Comparison of ENCODE assay signal across 3 cellular contexts in genomic region chr14:100200311-100200710, GRCh38.
"Had no signal": no experiment of that assay in that cellular context is flagged by ENCODE, and none has a peak within 500 bp of the region (broad histone marks: within the 10 kb centered on the region; RNA-seq: fewer than 3 reads in every experiment).

No MANE protein-coding gene starts in this region.

- H3K4me3 ChIP-seq: GM12878 had no signal

- ATAC-seq: GM12878 had no signal

- DNase-seq: GDM1, GF-D8 had no signal
